1 cellular context compared by ENCODE assay signal in genomic region chr14:93024493-93024892, GRCh38.
TF ChIP-seq lines count a peak whose summit lies in the region.

No MANE protein-coding gene starts in this region.

TF ChIP-seq in GM23338, 12 proteins besides CTCF, POLR2A, EP300 and RAD21 (continued from another document):
- TF ChIP-seq, protein P1, sequence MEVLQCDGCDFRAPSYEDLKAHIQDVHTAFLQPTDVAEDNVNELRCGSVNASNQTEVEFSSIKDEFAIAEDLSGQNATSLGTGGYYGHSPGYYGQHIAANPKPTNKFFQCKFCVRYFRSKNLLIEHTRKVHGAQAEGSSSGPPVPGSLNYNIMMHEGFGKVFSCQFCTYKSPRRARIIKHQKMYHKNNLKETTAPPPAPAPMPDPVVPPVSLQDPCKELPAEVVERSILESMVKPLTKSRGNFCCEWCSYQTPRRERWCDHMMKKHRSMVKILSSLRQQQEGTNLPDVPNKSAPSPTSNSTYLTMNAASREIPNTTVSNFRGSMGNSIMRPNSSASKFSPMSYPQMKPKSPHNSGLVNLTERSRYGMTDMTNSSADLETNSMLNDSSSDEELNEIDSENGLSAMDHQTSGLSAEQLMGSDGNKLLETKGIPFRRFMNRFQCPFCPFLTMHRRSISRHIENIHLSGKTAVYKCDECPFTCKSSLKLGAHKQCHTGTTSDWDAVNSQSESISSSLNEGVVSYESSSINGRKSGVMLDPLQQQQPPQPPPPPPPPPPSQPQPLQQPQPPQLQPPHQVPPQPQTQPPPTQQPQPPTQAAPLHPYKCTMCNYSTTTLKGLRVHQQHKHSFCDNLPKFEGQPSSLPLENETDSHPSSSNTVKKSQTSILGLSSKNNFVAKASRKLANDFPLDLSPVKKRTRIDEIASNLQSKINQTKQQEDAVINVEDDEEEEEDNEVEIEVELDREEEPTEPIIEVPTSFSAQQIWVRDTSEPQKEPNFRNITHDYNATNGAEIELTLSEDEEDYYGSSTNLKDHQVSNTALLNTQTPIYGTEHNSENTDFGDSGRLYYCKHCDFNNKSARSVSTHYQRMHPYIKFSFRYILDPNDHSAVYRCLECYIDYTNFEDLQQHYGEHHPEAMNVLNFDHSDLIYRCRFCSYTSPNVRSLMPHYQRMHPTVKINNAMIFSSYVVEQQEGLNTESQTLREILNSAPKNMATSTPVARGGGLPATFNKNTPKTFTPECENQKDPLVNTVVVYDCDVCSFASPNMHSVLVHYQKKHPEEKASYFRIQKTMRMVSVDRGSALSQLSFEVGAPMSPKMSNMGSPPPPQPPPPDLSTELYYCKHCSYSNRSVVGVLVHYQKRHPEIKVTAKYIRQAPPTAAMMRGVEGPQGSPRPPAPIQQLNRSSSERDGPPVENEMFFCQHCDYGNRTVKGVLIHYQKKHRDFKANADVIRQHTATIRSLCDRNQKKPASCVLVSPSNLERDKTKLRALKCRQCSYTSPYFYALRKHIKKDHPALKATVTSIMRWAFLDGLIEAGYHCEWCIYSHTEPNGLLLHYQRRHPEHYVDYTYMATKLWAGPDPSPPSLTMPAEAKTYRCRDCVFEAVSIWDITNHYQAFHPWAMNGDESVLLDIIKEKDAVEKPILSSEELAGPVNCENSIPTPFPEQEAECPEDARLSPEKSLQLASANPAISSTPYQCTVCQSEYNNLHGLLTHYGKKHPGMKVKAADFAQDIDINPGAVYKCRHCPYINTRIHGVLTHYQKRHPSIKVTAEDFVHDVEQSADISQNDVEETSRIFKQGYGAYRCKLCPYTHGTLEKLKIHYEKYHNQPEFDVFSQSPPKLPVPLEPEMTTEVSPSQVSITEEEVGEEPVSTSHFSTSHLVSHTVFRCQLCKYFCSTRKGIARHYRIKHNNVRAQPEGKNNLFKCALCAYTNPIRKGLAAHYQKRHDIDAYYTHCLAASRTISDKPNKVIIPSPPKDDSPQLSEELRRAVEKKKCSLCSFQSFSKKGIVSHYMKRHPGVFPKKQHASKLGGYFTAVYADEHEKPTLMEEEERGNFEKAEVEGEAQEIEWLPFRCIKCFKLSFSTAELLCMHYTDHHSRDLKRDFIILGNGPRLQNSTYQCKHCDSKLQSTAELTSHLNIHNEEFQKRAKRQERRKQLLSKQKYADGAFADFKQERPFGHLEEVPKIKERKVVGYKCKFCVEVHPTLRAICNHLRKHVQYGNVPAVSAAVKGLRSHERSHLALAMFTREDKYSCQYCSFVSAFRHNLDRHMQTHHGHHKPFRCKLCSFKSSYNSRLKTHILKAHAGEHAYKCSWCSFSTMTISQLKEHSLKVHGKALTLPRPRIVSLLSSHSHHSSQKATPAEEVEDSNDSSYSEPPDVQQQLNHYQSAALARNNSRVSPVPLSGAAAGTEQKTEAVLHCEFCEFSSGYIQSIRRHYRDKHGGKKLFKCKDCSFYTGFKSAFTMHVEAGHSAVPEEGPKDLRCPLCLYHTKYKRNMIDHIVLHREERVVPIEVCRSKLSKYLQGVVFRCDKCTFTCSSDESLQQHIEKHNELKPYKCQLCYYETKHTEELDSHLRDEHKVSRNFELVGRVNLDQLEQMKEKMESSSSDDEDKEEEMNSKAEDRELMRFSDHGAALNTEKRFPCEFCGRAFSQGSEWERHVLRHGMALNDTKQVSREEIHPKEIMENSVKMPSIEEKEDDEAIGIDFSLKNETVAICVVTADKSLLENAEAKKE (CRISPR knock-in tag; IDR thresholded peaks at IDR 0.05) = no peak
- TF ChIP-seq ZNF114 (CRISPR knock-in tag; IDR thresholded peaks at IDR 0.05) = no peak
- TF ChIP-seq POLR2AphosphoS5 (IDR thresholded peaks at IDR 0.05; ENCODE audit: low read depth) = no peak
- no peak for TF ChIP-seq JUNB (IDR thresholded peaks at IDR 0.05; ENCODE audit: unreplicated experiment)
- TF ChIP-seq EZH2phosphoT487 (IDR thresholded peaks at IDR 0.05; ENCODE audit: unreplicated experiment) = no peak
- no peak for TF ChIP-seq CREB1 (CRISPR knock-in tag; IDR thresholded peaks at IDR 0.05; ENCODE audit: low read depth)
- TF ChIP-seq ZNF331 (CRISPR knock-in tag; IDR thresholded peaks at IDR 0.05; ENCODE audit: low read depth) = no peak
- TF ChIP-seq STAT1 (IDR thresholded peaks at IDR 0.05; ENCODE audit: unreplicated experiment) = no peak
